Comparison of ENCODE assay signal across 1 cellular context in the genomic region with DNA sequence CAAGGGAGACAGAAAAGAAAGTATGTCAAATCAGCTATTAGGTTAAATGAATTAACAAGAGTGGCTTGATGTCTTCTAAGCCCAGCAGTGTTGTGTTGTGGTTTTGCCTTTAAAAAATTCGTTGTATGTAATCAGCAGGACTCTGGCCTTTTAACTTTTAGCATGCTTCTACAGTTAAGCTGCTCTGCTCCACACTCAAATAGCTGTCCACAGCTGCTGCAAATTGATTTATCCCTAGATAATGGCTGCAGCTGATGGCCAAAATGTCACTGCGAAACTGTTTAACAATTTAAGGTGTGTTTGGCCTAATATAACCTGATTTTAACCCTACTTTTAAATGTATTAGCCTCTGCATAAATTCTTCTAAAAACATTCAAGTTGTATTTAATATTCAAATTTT.
TF ChIP-seq lines count a peak whose summit lies in the region.

No MANE protein-coding gene starts in this region.

TF ChIP-seq in SK-N-SH treated with all-trans-retinoic acid at 6 μM for 48 hours, 23 proteins besides CTCF, POLR2A, EP300 and RAD21 (continued from another document):
- TF ChIP-seq, protein P1, sequence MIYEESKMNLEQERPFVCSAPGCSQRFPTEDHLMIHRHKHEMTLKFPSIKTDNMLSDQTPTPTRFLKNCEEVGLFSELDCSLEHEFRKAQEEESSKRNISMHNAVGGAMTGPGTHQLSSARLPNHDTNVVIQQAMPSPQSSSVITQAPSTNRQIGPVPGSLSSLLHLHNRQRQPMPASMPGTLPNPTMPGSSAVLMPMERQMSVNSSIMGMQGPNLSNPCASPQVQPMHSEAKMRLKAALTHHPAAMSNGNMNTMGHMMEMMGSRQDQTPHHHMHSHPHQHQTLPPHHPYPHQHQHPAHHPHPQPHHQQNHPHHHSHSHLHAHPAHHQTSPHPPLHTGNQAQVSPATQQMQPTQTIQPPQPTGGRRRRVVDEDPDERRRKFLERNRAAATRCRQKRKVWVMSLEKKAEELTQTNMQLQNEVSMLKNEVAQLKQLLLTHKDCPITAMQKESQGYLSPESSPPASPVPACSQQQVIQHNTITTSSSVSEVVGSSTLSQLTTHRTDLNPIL (CRISPR knock-in tag; IDR thresholded peaks at IDR 0.05; ENCODE audit: low read depth) = no peak
- TF ChIP-seq ZFP3 (CRISPR knock-in tag; IDR thresholded peaks at IDR 0.05) (no peak), ISL1 (CRISPR knock-in tag; IDR thresholded peaks at IDR 0.05) (no peak), ESRRG (CRISPR knock-in tag; IDR thresholded peaks at IDR 0.05) (no peak), PPARA (CRISPR knock-in tag; IDR thresholded peaks at IDR 0.05; ENCODE audit: borderline replicate concordance) (no peak), TCF4 (CRISPR knock-in tag; IDR thresholded peaks at IDR 0.05; ENCODE audit: borderline replicate concordance) (no peak), ZNF8 (CRISPR knock-in tag; IDR thresholded peaks at IDR 0.05) (no peak), ZFP30 (CRISPR knock-in tag; IDR thresholded peaks at IDR 0.05) (no peak)
- TF ChIP-seq, protein P2, sequence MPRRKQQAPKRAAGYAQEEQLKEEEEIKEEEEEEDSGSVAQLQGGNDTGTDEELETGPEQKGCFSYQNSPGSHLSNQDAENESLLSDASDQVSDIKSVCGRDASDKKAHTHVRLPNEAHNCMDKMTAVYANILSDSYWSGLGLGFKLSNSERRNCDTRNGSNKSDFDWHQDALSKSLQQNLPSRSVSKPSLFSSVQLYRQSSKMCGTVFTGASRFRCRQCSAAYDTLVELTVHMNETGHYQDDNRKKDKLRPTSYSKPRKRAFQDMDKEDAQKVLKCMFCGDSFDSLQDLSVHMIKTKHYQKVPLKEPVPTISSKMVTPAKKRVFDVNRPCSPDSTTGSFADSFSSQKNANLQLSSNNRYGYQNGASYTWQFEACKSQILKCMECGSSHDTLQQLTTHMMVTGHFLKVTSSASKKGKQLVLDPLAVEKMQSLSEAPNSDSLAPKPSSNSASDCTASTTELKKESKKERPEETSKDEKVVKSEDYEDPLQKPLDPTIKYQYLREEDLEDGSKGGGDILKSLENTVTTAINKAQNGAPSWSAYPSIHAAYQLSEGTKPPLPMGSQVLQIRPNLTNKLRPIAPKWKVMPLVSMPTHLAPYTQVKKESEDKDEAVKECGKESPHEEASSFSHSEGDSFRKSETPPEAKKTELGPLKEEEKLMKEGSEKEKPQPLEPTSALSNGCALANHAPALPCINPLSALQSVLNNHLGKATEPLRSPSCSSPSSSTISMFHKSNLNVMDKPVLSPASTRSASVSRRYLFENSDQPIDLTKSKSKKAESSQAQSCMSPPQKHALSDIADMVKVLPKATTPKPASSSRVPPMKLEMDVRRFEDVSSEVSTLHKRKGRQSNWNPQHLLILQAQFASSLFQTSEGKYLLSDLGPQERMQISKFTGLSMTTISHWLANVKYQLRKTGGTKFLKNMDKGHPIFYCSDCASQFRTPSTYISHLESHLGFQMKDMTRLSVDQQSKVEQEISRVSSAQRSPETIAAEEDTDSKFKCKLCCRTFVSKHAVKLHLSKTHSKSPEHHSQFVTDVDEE (CRISPR knock-in tag; IDR thresholded peaks at IDR 0.05) = no peak
